Comparison of ENCODE assay signal across 9 cellular contexts in the genomic region with DNA sequence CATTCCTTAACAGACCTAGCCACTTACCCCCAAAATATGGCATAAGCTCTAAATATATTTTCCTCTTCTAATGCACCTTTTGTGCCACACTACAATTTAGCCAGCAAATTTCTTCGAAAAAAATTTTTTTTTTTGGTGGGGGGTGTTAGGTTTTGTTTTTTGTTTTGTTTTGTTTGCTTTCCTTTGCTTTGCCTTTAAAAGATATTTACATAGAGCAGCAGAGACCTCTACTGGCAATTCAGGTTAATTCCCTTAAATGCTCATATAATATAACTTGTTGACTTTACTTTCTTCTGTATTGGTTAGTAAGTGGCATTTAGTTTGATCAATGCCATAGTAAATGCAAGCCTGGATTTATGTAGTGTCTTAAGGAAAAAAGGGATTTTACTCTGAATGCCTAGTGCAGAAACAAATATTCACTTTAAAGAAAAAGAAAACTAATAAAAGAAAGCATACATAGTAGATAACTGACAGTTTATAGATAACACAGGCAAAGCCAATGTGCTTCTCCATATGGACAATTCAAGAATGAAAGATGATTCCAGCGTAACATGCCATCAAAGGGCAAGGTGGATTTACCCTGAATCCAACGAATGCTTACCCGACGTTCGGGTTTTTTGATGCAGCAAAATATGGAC.
DNase-seq lines count a peak whose midpoint lies in the region; ATAC-seq and TF ChIP-seq lines count a peak whose summit lies in the region.
"Had no signal": no experiment of that assay in that cellular context is flagged by ENCODE, and none has a peak within 500 bp of the region (broad histone marks: within the 10 kb centered on the region; RNA-seq: fewer than 3 reads in every experiment).

No MANE protein-coding gene starts in this region.

- no peak overlapping the region for H3K27ac ChIP-seq in 22Rv1

- H3K4me3 ChIP-seq in fibroblast of villous mesenchyme (ENCODE audit: low read depth, low read length) = no peak overlapping the region

- TF ChIP-seq CTCF in 22Rv1 (IDR thresholded peaks at IDR 0.05) (peak; percentile 84), GM13977 (IDR thresholded peaks at IDR 0.05; ENCODE audit: extremely low read depth, insufficient read depth, missing control alignments) (peak; percentile 57), fibroblast of villous mesenchyme (IDR thresholded peaks at IDR 0.05; ENCODE audit: insufficient read depth, low read depth, low read length) (peak; percentile 44)

- ATAC-seq in HG03280 (IDR thresholded peaks at IDR 0.05; ENCODE audit: unreplicated experiment) = no peak
- ATAC-seq: esophagus mucosa had no signal

- DNase-seq in GM13977 (ENCODE audit: low spot score) = no peak
- peak; percentile 55 for DNase-seq in RKO (ENCODE audit: low spot score)
- DNase-seq in fibroblast of villous mesenchyme (ENCODE audit: low read depth) = peak; percentile 36
- no peak for DNase-seq in NK-92 (lab: John Stamatoyannopoulos, UW; ENCODE audit: unreplicated experiment)
- no peak for DNase-seq in stimulated activated CD4-positive, alpha-beta T cell treated with anti-CD3 and anti-CD28 coated beads, Interleukin-12 subunit alpha, Interleukin-12 subunit beta, amount 100 ng/mL, for 4 hours
- no peak for DNase-seq in ecto neural progenitor cell (ENCODE audit: low spot score)

- in situ Hi-C loops in GM13977 (cut with MboI; ENCODE audit: low pct_unique_long_range_greater_than_20kb, low sequenced_read_pairs, unreplicated experiment) = no loop called here

Comparison
In these comparisons a context has a peak if more than half of its experiments do, and no peak if none do; other contexts are left out.
1. DNase-seq: peak in RKO (single experiment) and fibroblast of villous mesenchyme (single experiment); none in GM13977 (single experiment), NK-92 (single experiment), stimulated activated CD4-positive, alpha-beta T cell treated with anti-CD3 and anti-CD28 coated beads, Interleukin-12 subunit alpha, Interleukin-12 subunit beta, amount 100 ng/mL, for 4 hours (single experiment) and ecto neural progenitor cell (single experiment).
2. Peak in every context shown above with its lines, with median percentiles within 50 percentile points of each other: CTCF ChIP-seq.